In the genomic region with DNA sequence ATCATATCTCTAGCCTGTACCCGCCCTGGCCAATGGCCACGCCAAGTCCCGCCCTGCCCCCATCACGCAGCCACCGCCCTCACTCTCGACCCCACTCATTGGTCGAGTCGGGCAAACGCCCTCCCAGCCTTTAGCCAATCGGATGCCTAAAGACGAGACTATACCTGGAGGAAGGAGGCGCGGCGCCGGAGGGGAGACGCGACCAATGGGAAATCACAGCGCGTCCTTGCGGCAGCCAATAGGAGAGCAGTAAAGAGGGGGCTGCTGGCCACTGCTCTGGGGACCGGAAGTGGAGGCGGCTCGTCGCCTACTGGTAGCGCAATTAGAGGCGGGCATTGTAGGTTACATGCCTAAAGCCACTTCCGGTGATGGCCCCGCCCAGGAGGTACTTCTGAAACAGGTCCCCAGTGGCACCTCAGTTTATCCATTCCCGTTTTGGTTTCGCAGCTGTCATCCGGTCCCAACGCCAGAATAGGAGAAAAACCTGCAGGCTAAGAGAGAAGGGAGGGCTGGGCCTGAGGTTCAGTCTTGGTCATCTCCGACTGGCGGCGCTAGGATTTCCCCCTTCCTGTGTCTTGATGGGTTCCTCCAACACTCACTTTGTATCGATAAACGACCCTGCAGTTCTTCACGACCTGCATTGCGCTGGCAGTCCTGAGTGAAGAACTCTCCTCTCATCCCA, we compare ENCODE assay signal across 8 cellular contexts. TPM values are rescaled to one million over a fixed set of nuclear protein-coding genes. Genes with fewer than 3 reads are reported as not detected.
DNase-seq lines count a peak whose midpoint lies in the region; ATAC-seq and TF ChIP-seq lines count a peak whose summit lies in the region.

No MANE protein-coding gene starts in this region.

- H3K27ac ChIP-seq in spleen: peak overlapping the region; percentile 81 to 98 (median 94)

- DNase-seq in AG10803 (ENCODE audit: low read depth) (peak; percentile 100), NCI-H345 treated with DMSO at 0.1 percent for 48 hours (lab: John Stamatoyannopoulos, UW; ENCODE audit: unreplicated experiment) (peak; percentile 99), cerebellar cortex (ENCODE audit: low spot score) (peak; percentile 100), iris pigment epithelial cell (ENCODE audit: low read depth) (peak; percentile 100), spleen (peak; percentile 99)
- peak; percentile 100 for DNase-seq in activated CD4-positive, CD25-positive, alpha-beta regulatory T cell treated with anti-CD3 and anti-CD28 coated beads, Interleukin-2, amount 50 U/mL, for 16 hours (ENCODE audit: low read depth, low spot score)

- H3K27me3 ChIP-seq in spleen (replicated peaks in 1 of 7): no peaks in the 10 kb centered on the region

- peak; percentile 86 for ATAC-seq in GM19035 (IDR thresholded peaks at IDR 0.05; ENCODE audit: unreplicated experiment)
- peak; percentile 81 for ATAC-seq in HG03342 (IDR thresholded peaks at IDR 0.05; ENCODE audit: unreplicated experiment)

- intact Hi-C loops in spleen (cut with DNase I; ENCODE audit: low total_unique reads): loop anchor here (5.0 kb wide), 1 partner anchor 114 kb away; no protein-coding TSS in a partner anchor

- 0 to 1% (median 0%) methylated on average over 35 to 39 of the region's 39 CpGs for WGBS in spleen, 5 donors

- no peak for TF ChIP-seq CTCF in AG10803 (conservative IDR thresholded peaks at IDR 0.05; ENCODE audit: low read length)
- peak in 1 of 11 experiments; percentile 23 for TF ChIP-seq CTCF in spleen (IDR thresholded peaks at IDR 0.05 in 8 of 11, conservative IDR thresholded peaks at IDR 0.05 in 3 of 11)

- peaks cover 0 to 12% (median 0%) of the 10 kb centered on the region in 6 donors for H3K36me3 ChIP-seq in spleen

- peak in 1 of 3 donors; percentile 38 for TF ChIP-seq POLR2A in spleen (IDR thresholded peaks at IDR 0.05)

- H3K4me1 ChIP-seq in spleen: peaks cover 25 to 70% (median 62%) of the 10 kb centered on the region in 6 donors

- H3K4me3 ChIP-seq in AG10803 (ENCODE audit: low read length) (peak overlapping the region; percentile 92), spleen (peak overlapping the region; percentile 59 to 99 (median 80))

- H3K9me3 ChIP-seq in spleen: no peaks in the 10 kb centered on the region

RNA-seq across cellular contexts. Expression of gene MTMR4, which starts 3.6 kb away (rescaled TPM):
- 10 to 100 TPM; 42.0 to 61.9 (median 50.3) TPM for total RNA-seq in spleen
- polyA plus RNA-seq in spleen: 10 to 100 TPM; 12.7 to 17.3 (median 14.1) TPM

RNA-seq across cellular contexts. Expression of gene HSF5, which starts 29.9 kb away (rescaled TPM):
- total RNA-seq in spleen: 1 to 10 TPM; 1.1 to 1.7 (median 1.3) TPM
- under 1 TPM; 0.57 to 0.79 (median 0.61) TPM for polyA plus RNA-seq in spleen

Comparison
In these comparisons a context has a peak if more than half of its experiments do, and no peak if none do; other contexts are left out.
1. Peak in every context shown above with its lines: DNase-seq, ATAC-seq, H3K4me3 ChIP-seq and H3K27ac ChIP-seq.